In the genomic region with DNA sequence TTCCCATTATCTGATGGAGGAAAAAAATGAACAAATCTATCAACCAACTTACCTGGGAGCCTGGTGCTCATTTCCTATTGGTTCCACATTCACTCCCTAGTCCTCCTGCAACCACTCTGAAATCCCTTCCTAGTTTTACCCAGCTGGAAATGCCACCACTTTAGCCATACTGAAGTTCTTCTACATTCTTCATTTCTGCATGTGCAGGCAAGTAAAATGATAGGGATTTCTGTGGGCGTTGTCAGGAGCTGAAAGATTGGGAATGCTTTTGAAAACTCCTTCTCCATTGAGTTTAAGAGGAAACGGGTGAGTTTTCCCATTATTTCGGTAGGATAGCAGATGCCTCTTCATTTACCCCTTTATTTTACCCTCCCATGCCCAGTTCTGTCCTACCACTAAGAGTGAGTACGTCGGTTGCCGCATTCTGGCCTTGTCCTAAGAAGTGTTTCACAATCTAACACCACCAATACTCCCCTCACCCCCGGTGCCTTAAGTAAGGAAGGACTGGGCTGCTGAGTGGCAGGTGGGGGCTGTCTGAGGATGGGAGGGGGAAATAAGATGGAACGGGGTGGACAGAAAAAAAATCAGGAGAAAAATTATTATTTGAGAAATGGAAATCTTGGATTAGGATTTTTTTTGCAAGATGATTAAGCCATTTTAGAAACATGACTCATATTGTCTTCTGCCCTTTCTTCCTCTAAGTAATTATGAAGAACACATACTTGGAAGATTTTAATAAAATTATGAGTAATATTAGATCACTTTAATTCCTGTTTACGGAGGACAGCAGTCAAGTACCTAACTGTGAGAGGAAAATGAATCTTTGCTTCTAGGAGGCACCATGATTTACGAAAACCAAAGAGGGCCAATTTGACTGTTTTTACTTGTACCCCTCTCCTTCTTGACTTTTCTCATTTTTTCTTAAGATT, we compare ENCODE assay signal across 1 cellular context.
TF ChIP-seq lines count a peak whose summit lies in the region.

No MANE protein-coding gene starts in this region.

TF ChIP-seq in IMR-90, 13 proteins besides CTCF, POLR2A, EP300 and RAD21:
- TF ChIP-seq CEBPB (IDR thresholded peaks at IDR 0.05; ENCODE audit: low read depth, low read length): peak; percentile 33; the same call in 1 of the 2 replicates
- TF ChIP-seq FOS (IDR thresholded peaks at IDR 0.05; ENCODE audit: low read depth, low read length): 0 out of 2 replicates have a peak, but pooled peaks have one; percentile 25
- no peak for TF ChIP-seq CHD1 (IDR thresholded peaks at IDR 0.05; ENCODE audit: low read depth, low read length)
TF ChIP-seq in IMR-90: peak in this region for 2.
